Comparison of ENCODE assay signal across 13 cellular contexts in genomic region chr4:26163425-26164362, GRCh38.
"Had no signal": no experiment of that assay in that cellular context is flagged by ENCODE, and none has a peak within 500 bp of the region (broad histone marks: within the 10 kb centered on the region; RNA-seq: fewer than 3 reads in every experiment).

No MANE protein-coding gene starts in this region.

- ATAC-seq: activated T-cell treated with anti-CD3 and anti-CD28 coated beads, Interleukin-2, amount 50 U/mL, for 4 hours; stimulated activated memory B cell treated with anti-CD40 and anti-IgM and Interleukin-4, amounts not matched to agents 10 μg/mL and 1 μg/mL and 100 μg/mL, for 72 hours had no signal

- H3K9ac ChIP-seq: parathyroid adenoma had no signal

- H3K36me3 Mint-ChIP-seq: stimulated activated memory B cell treated with anti-CD40 and anti-IgM and Interleukin-4, amounts not matched to agents 10 μg/mL and 1 μg/mL and 100 μg/mL, for 72 hours had no signal

- H3K79me2 ChIP-seq: parathyroid adenoma had no signal

- H2AFZ ChIP-seq: parathyroid adenoma had no signal

- H3K27me3 Mint-ChIP-seq: stimulated activated memory B cell treated with anti-CD40 and anti-IgM and Interleukin-4, amounts not matched to agents 10 μg/mL and 1 μg/mL and 100 μg/mL, for 72 hours had no signal

- H3K4me1 Mint-ChIP-seq: stimulated activated memory B cell treated with anti-CD40 and anti-IgM and Interleukin-4, amounts not matched to agents 10 μg/mL and 1 μg/mL and 100 μg/mL, for 72 hours had no signal

- H3K36me3 ChIP-seq: cardiac muscle cell, colonic mucosa, SJSA1, transverse colon had no signal

- H3K4me3 Mint-ChIP-seq: activated T-cell treated with anti-CD3 and anti-CD28 coated beads, Interleukin-2, amount 50 U/mL, for 4 hours; stimulated activated memory B cell treated with anti-CD40 and anti-IgM and Interleukin-4, amounts not matched to agents 10 μg/mL and 1 μg/mL and 100 μg/mL, for 72 hours had no signal

- H3K4me1 ChIP-seq: colonic mucosa, parathyroid adenoma, SJSA1, transverse colon had no signal

- H3K27ac Mint-ChIP-seq: stimulated activated memory B cell treated with anti-CD40 and anti-IgM and Interleukin-4, amounts not matched to agents 10 μg/mL and 1 μg/mL and 100 μg/mL, for 72 hours had no signal

- DNase-seq: activated CD4-positive, alpha-beta T cell treated with anti-CD3 and anti-CD28 coated beads for 48 hours; activated naive CD4-positive, alpha-beta T cell; activated T-cell treated with anti-CD3 and anti-CD28 coated beads, Interleukin-2, amount 50 U/mL, for 4 hours; colonic mucosa; erythroblast; retina; SW 1271; transverse colon had no signal

- H3K9me3 ChIP-seq: colonic mucosa, SJSA1, transverse colon had no signal

- H3K27me3 ChIP-seq: cardiac muscle cell, colonic mucosa, SJSA1, transverse colon had no signal

- H3K9me3 Mint-ChIP-seq: stimulated activated memory B cell treated with anti-CD40 and anti-IgM and Interleukin-4, amounts not matched to agents 10 μg/mL and 1 μg/mL and 100 μg/mL, for 72 hours had no signal

- H3K27ac ChIP-seq: cardiac muscle cell, colonic mucosa, parathyroid adenoma, SJSA1, skin epidermis, transverse colon had no signal

- H3K4me3 ChIP-seq: cardiac muscle cell, colonic mucosa, SJSA1, skin epidermis, transverse colon had no signal
